Comparison of ENCODE assay signal across 8 cellular contexts in the genomic region with DNA sequence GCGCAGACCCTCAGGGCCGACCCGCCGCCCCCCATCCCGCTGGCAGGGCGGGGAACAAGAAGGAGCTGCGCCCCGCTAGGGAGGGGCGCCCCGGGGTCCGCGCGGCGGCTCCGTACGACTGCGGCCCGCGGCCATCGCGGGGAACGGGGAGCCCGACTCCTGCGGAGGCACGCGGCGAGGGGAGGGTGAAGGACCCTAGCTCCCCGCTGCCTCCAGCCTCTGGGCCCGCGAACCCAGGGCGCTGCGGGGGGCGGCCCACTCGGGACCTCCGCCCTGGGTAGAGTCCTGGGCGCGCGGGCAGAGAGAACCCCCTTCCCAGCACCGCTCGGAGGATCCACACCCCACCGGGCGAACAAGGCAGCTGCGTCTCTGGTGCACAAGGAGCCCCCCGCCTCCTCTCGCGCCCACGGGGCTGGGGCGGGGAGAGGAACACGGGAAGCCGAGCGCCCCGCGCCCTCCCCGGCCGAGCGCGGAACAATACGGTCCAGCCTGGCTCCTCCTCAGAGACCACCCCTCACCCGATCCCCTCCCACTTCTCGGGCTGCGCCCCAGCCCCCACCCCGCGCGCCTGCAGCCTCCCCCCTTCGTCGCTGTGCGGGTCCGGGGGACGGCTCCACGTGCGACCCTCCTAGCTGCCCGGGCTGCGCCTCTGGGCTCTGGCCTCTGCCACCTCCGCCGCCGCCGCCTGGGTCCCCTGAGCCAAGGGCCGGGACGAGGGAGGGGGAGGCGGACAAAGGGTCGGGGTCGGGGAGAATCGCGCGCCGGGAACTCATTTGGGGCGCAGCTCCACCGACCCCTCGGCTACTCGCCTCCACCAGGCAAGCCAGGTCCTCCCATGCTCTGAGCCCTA. TPM values are rescaled to one million over a fixed set of nuclear protein-coding genes. Genes with fewer than 3 reads are reported as not detected.
DNase-seq lines count a peak whose midpoint lies in the region; ATAC-seq and TF ChIP-seq lines count a peak whose summit lies in the region.

A gene with protein sequence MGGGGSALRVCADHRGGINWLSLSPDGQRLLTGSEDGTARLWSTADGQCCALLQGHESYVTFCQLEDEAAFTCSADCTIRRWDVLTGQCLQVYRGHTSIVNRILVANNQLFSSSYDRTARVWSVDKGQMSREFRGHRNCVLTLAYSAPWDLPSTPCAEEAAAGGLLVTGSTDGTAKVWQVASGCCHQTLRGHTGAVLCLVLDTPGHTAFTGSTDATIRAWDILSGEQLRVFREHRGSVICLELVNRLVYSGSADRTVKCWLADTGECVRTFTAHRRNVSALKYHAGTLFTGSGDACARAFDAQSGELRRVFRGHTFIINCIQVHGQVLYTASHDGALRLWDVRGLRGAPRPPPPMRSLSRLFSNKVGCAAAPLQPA (minus strand): TSS at position 484 of the 850 bp plus-strand sequence. CDS start 449 bp downstream, at position 35.

- POLR2A ChIA-PET in activated CD4-positive, alpha-beta memory T cell treated with anti-CD3 and anti-CD28 coated beads for 36 hours (lab: Charles Lee) = interaction anchor here (0.5 kb wide), 1 partner anchor 321 kb away, joined by 3 read pairs; no protein-coding TSS in a partner anchor

- no peaks in the 10 kb centered on the region for H3K9me3 Mint-ChIP-seq in activated CD4-positive, alpha-beta memory T cell treated with anti-CD3 and anti-CD28 coated beads for 36 hours

- peak; percentile 94 for DNase-seq in H7
- DNase-seq in activated CD4-positive, alpha-beta memory T cell treated with anti-CD3 and anti-CD28 coated beads for 36 hours = no peak
- no peak for DNase-seq in heart right ventricle
- no peak for DNase-seq in retinal pigment epithelial cell (ENCODE audit: low read depth)
- DNase-seq in stimulated activated CD4-positive, alpha-beta T cell treated with anti-CD3 and anti-CD28 coated beads, Interleukin-15, amount 100 ng/mL, for 24 hours = no peak
- no peak for DNase-seq in D341Med (ENCODE audit: low spot score)
- no peak for DNase-seq in cortex of kidney (lab: John Stamatoyannopoulos, UW)
- DNase-seq in SIG-M5 treated with dmso at 0.1 percent for 504 hours (lab: John Stamatoyannopoulos, UW; ENCODE audit: unreplicated experiment) = no peak

- H3K4me3 Mint-ChIP-seq in activated CD4-positive, alpha-beta memory T cell treated with anti-CD3 and anti-CD28 coated beads for 36 hours = peak within 1 kb of the TSS; percentile 67

- peaks cover 36% of the 10 kb centered on the region for H3K4me1 Mint-ChIP-seq in activated CD4-positive, alpha-beta memory T cell treated with anti-CD3 and anti-CD28 coated beads for 36 hours (ENCODE audit: low read depth)

- peaks cover 3% of the 10 kb centered on the region for H3K36me3 ChIP-seq in H7 (replicated peaks; ENCODE audit: control insufficient read depth, insufficient read depth, low read length)
- no peaks in the 10 kb centered on the region for H3K36me3 ChIP-seq in heart right ventricle

- peak within 1 kb of the TSS; percentile 29 for H3K27ac Mint-ChIP-seq in activated CD4-positive, alpha-beta memory T cell treated with anti-CD3 and anti-CD28 coated beads for 36 hours

- no peaks in the 10 kb centered on the region for H3K36me3 Mint-ChIP-seq in activated CD4-positive, alpha-beta memory T cell treated with anti-CD3 and anti-CD28 coated beads for 36 hours

- peak in 7 of 8 donors; percentile 12 to 30 (median 15) for ATAC-seq in heart right ventricle

- TF ChIP-seq CTCF in heart right ventricle (IDR thresholded peaks at IDR 0.05) = no peak
- no peak for TF ChIP-seq CTCF in retinal pigment epithelial cell (conservative IDR thresholded peaks at IDR 0.05; ENCODE audit: low read depth, low read length)

- H3K27me3 ChIP-seq in H7 (ENCODE audit: control insufficient read depth, insufficient read depth, low read length) = peaks cover 13% of the 10 kb centered on the region; the same call in 1 of the 2 replicates
- peaks cover 6 to 81% (median 57%) of the 10 kb centered on the region in 7 donors for H3K27me3 ChIP-seq in heart right ventricle

- no peaks in the 10 kb centered on the region for H3K9me3 ChIP-seq in heart right ventricle

- peak within 1 kb of the TSS in 1 of 10 donors; percentile 58 for H3K27ac ChIP-seq in heart right ventricle

- peak within 1 kb of the TSS; percentile 87 for H3K4me3 ChIP-seq in H7 (ENCODE audit: insufficient read depth, low read depth, low read length)
- H3K4me3 ChIP-seq in heart right ventricle = peak within 1 kb of the TSS; percentile 31 to 53 (median 48)
- H3K4me3 ChIP-seq in retinal pigment epithelial cell (ENCODE audit: low read length) = peak within 1 kb of the TSS; percentile 77

- 1% methylated on average over 60 to 88 of the region's 90 CpGs for WGBS in heart right ventricle, 2 donors

- intact Hi-C loops in activated CD4-positive, alpha-beta memory T cell treated with anti-CD3 and anti-CD28 coated beads for 36 hours (cut with micrococcal nuclease) = no loop called here
- intact Hi-C loops in heart right ventricle (cut with DNase I) = no loop called here

- H3K27me3 Mint-ChIP-seq in activated CD4-positive, alpha-beta memory T cell treated with anti-CD3 and anti-CD28 coated beads for 36 hours = peaks cover 21% of the 10 kb centered on the region

- CTCF ChIA-PET in activated CD4-positive, alpha-beta memory T cell treated with anti-CD3 and anti-CD28 coated beads for 36 hours (lab: Charles Lee) = interaction anchor here (1.4 to 1.8 kb wide), 2 partner anchors 39 to 41 kb away, joined by 6 to 8 read pairs; no protein-coding TSS in a partner anchor

- H3K4me1 ChIP-seq in heart right ventricle = peaks cover 3 to 24% (median 21%) of the 10 kb centered on the region in 9 donors

RNA-seq across cellular contexts. Expression of the gene that starts here (rescaled TPM):
- 40.6 and 40.8 TPM in 2 replicates for total RNA-seq in H7 (2014; rRNA removed; shearing (Covaris generic))
- total RNA-seq in activated CD4-positive, alpha-beta memory T cell treated with anti-CD3 and anti-CD28 coated beads for 36 hours = under 1 TPM; 0.17 to 0.43 TPM
- total RNA-seq in heart right ventricle = under 1 TPM in 7 of 10 donors, not detected in 3; 0.15 to 0.52 (median 0.33) TPM
- polyA plus RNA-seq in heart right ventricle = under 1 TPM; 0.17 to 0.22 TPM

Comparison
In these comparisons a context has a peak if more than half of its experiments do, and no peak if none do; other contexts are left out.
1. RNA of the gene that starts here (total RNA-seq): 40.6 to 40.8 TPM in H7; 0.17 to 0.43 TPM in activated CD4-positive, alpha-beta memory T cell treated with anti-CD3 and anti-CD28 coated beads for 36 hours and 0.15 to 0.52 TPM in heart right ventricle; every median in the first group is over 10 times any median in the second.
2. Peak in ATAC-seq and H3K4me3 ChIP-seq in heart right ventricle; RNA of the gene not detected or under 1 TPM.
3. Peak in every context shown above with its lines, with median percentiles within 50 percentile points of each other: H3K4me3 ChIP-seq.